In genomic region chr6:130457605-130458004, GRCh38 we compare ENCODE assay signal across 1 cellular context.
TF ChIP-seq lines count a peak whose summit lies in the region.

No MANE protein-coding gene starts in this region.

TF ChIP-seq in SK-N-SH treated with all-trans-retinoic acid at 6 μM for 48 hours, 23 proteins besides CTCF, POLR2A, EP300 and RAD21 (continued from another document):
- TF ChIP-seq CREB5 (CRISPR knock-in tag; IDR thresholded peaks at IDR 0.05; ENCODE audit: low read depth) (no peak), OSR1 (CRISPR knock-in tag; IDR thresholded peaks at IDR 0.05) (no peak), TCF4 (CRISPR knock-in tag; IDR thresholded peaks at IDR 0.05; ENCODE audit: borderline replicate concordance) (no peak)
